ENCODE assay signal across 31 cellular contexts in genomic region chr2:65424391-65424790, GRCh38. TPM values are rescaled to one million over a fixed set of nuclear protein-coding genes. Genes with fewer than 3 reads are reported as not detected.
DNase-seq lines count a peak whose midpoint lies in the region; ATAC-seq, FAIRE-seq and TF ChIP-seq lines count a peak whose summit lies in the region.
"Had no signal": no experiment of that assay in that cellular context is flagged by ENCODE, and none has a peak within 500 bp of the region (broad histone marks: within the 10 kb centered on the region; RNA-seq: fewer than 3 reads in every experiment).

No MANE protein-coding gene starts in this region.

- H3K9me3 ChIP-seq in HepG2 (ENCODE audit: low read length) = no peaks in the 10 kb centered on the region
- H3K9me3 ChIP-seq in right lobe of liver = no peaks in the 10 kb centered on the region
- no peaks in the 10 kb centered on the region for H3K9me3 ChIP-seq in K562 (replicated peaks; ENCODE audit: control insufficient read depth, insufficient read depth, low read depth, low read length)
- H3K9me3 ChIP-seq: A549; BE2C; BLaER1; BLaER1 treated with 17β-estradiol and CSF1 and Interleukin-3, amounts not matched to agents 10 nM and 100 nM; Caco-2 had no signal

- no peak for TF ChIP-seq EP300 in HepG2 (IDR thresholded peaks at IDR 0.05; ENCODE audit: low read depth in 2 of 2, low read length in 2 of 2)
- TF ChIP-seq EP300 in HepG2 (CRISPR knock-in tag; IDR thresholded peaks at IDR 0.05; ENCODE audit: borderline replicate concordance) = no peak
- no peak for TF ChIP-seq EP300 in K562 (IDR thresholded peaks at IDR 0.05; ENCODE audit: low read length)

- in situ Hi-C loops in HepG2 (cut with HindIII; ENCODE audit: extremely low pct_ligation_motif_present, low pct_unique_long_range_greater_than_20kb) = no loop called here
- in situ Hi-C loops in K562 (cut with MboI) = no loop called here

- no peaks in the 10 kb centered on the region for H3K27me3 ChIP-seq in HepG2 (ENCODE audit: control insufficient read depth in 1 of 2, insufficient read depth in 2 of 2, low read length in 2 of 2)
- H3K27me3 ChIP-seq in right lobe of liver = no peaks in the 10 kb centered on the region
- H3K27me3 ChIP-seq in K562 (ENCODE audit: control insufficient read depth in 2 of 2, insufficient read depth in 2 of 2, low read length in 2 of 2) = no peaks in the 10 kb centered on the region
- H3K27me3 ChIP-seq: BE2C, BLaER1 had no signal

- intact Hi-C loops in HepG2 (cut with micrococcal nuclease; ENCODE audit: unreplicated experiment) (no loop called here), right lobe of liver (cut with DNase I) (no loop called here), K562 (cut with micrococcal nuclease) (no loop called here)

- TF ChIP-seq RAD21 in HepG2 (CRISPR knock-in tag; IDR thresholded peaks at IDR 0.05) (no peak), K562 (CRISPR knock-in tag; conservative IDR thresholded peaks at IDR 0.05 in 1 of 2, IDR thresholded peaks at IDR 0.05 in 1 of 2) (no peak)

- H2AFZ ChIP-seq in HepG2 (ENCODE audit: low read length) (no peak overlapping the region), K562 (ENCODE audit: low read depth, low read length) (no peak overlapping the region)

- no peak overlapping the region for H3K4me3 ChIP-seq in HepG2 (replicated peaks in 1 of 3; ENCODE audit: insufficient read depth in 1 of 3, low read depth in 2 of 3, low read length in 3 of 3)
- no peak overlapping the region for H3K4me3 ChIP-seq in right lobe of liver
- H3K4me3 ChIP-seq in K562 = no peak overlapping the region
- H3K4me3 ChIP-seq: A549; BLaER1; BLaER1 treated with 17β-estradiol and CSF1 and Interleukin-3, amounts not matched to agents 10 nM and 100 nM had no signal

- TF ChIP-seq CTCF in HepG2 (CRISPR knock-in tag; IDR thresholded peaks at IDR 0.05) (no peak), right lobe of liver (IDR thresholded peaks at IDR 0.05) (no peak), K562 (IDR thresholded peaks at IDR 0.05 in 2 of 3, conservative IDR thresholded peaks at IDR 0.05 in 1 of 3; ENCODE audit: insufficient read depth in 2 of 3, low read depth in 1 of 3, low read length in 3 of 3) (no peak)

- H3K27ac ChIP-seq in HepG2 (ENCODE audit: extremely low read length, insufficient read depth, low read length) = no peak overlapping the region
- H3K27ac ChIP-seq in right lobe of liver = peak overlapping the region in 1 of 3 donors; percentile 63
- H3K27ac ChIP-seq in K562 (ENCODE audit: extremely low read depth, low read depth, low read length) = no peak overlapping the region
- H3K27ac ChIP-seq: 22Rv1; A549; BLaER1; BLaER1 treated with 17β-estradiol and CSF1 and Interleukin-3, amounts not matched to agents 10 nM and 100 nM; C4-2B had no signal

- peaks cover 6% of the 10 kb centered on the region for H3K9me1 ChIP-seq in K562 (ENCODE audit: control insufficient read depth, insufficient read depth, low read length)

- no peak for ATAC-seq in HepG2
- no peak for ATAC-seq in right lobe of liver
- no peak for ATAC-seq in K562
- ATAC-seq: A549; CD8-positive, alpha-beta T cell had no signal

- BruUV-seq in HepG2 (replicated peaks; lab: Mats Ljungman, UMichigan) = no TSS peak
- no TSS peak for BruUV-seq in K562 (replicated peaks; lab: Mats Ljungman, UMichigan)

- WGBS in HepG2 (ENCODE audit: low lambda C conversion rate) = 65% methylated on average over 3 of the region's 3 CpGs
- WGBS in right lobe of liver (ENCODE audit: insufficient coverage, low coverage, low lambda C conversion rate, missing lambda C conversion rate) = 77% methylated on average over 3 of the region's 3 CpGs
- 90% methylated on average over 3 of the region's 3 CpGs for WGBS in K562 (ENCODE audit: insufficient coverage, low coverage, missing lambda C conversion rate)

- no peak for DNase-seq in HepG2 (ENCODE audit: low spot score)
- no peak for DNase-seq in right lobe of liver
- DNase-seq in K562 (ENCODE audit: extremely low read depth in 1 of 4, low spot score in 3 of 4) = no peak
- no peak for DNase-seq in HPDE6-E6E7 (ENCODE audit: extremely low spot score)
- DNase-seq: 8988T; ACHN; AML-193; BE2C; C1 segment of cervical spinal cord; Caco-2; Calu3; CD4-positive, alpha-beta memory T cell; CD4-positive, alpha-beta T cell; CD4-positive, CD25-positive, alpha-beta regulatory T cell; CD8-positive, alpha-beta memory T cell; CD8-positive, alpha-beta T cell; COR-L47; DMS 273 treated with DMSO at 0.1 percent for 48 hours; DMS153; DMS53; DMS79; DMS79 treated with DMSO at 0.1 percent for 48 hours; DND-41; EL had no signal

- peaks cover 100% of the 10 kb centered on the region for H3K79me2 ChIP-seq in HepG2 (ENCODE audit: insufficient read depth, low read length)
- peaks cover 100% of the 10 kb centered on the region for H3K79me2 ChIP-seq in K562 (ENCODE audit: control insufficient read depth, insufficient read depth, low read length)

- POLR2A ChIA-PET in HepG2 (lab: Yijun Ruan, JAX) (interaction anchor here (0.8 kb wide), 1 partner anchor 13 kb away, joined by 3 read pairs; no protein-coding TSS in a partner anchor), K562 (lab: Yijun Ruan, JAX) (interaction anchor here (0.9 to 8.6 kb wide), 4 partner anchors 8 to 113 kb away, joined by 3 to 63 read pairs (median 6); no protein-coding TSS in a partner anchor)

- CTCF ChIA-PET in HepG2 (lab: Yijun Ruan, JAX; ENCODE audit: low intra/inter-chr PET ratio, low total read pairs) (no interaction called here), K562 (lab: Yijun Ruan, JAX; ENCODE audit: low intra/inter-chr PET ratio) (no interaction called here)

- TF ChIP-seq POLR2A in HepG2 (IDR thresholded peaks at IDR 0.05; ENCODE audit: insufficient read depth in 1 of 2, low read depth in 2 of 2, low read length in 2 of 2) (no peak), right lobe of liver (IDR thresholded peaks at IDR 0.05) (no peak), K562 (conservative IDR thresholded peaks at IDR 0.05) (no peak)

- H3K4me2 ChIP-seq in HepG2 (ENCODE audit: low read depth, low read length) (no peak overlapping the region), K562 (ENCODE audit: insufficient read depth, low read length) (no peak overlapping the region)
- H3K4me2 ChIP-seq: A549; BLaER1; BLaER1 treated with 17β-estradiol and CSF1 and Interleukin-3, amounts not matched to agents 10 nM and 100 nM had no signal

- H4K20me1 ChIP-seq in HepG2 (ENCODE audit: insufficient read depth, low read length) (peaks cover 100% of the 10 kb centered on the region), K562 (replicated peaks; ENCODE audit: control insufficient read depth, insufficient read depth, low read length) (peaks cover 57% of the 10 kb centered on the region)

- FAIRE-seq in HepG2 (lab: Jason Lieb, UNC) = no peak
- FAIRE-seq in K562 (lab: Jason Lieb, UNC) = no peak
- FAIRE-seq: A204.1, A549, D721Med had no signal

- H3K4me1 ChIP-seq in HepG2 (ENCODE audit: insufficient read depth, low read length) (peaks cover 83% of the 10 kb centered on the region), right lobe of liver (peaks cover 0 to 50% (median 11%) of the 10 kb centered on the region in 4 donors), K562 (replicated peaks in 1 of 2; ENCODE audit: control insufficient read depth in 2 of 2, insufficient read depth in 2 of 2, low read length in 2 of 2) (peaks cover 0 to 27% of the 10 kb centered on the region in 2 experiments; a peak in 4 of 5 replicates)

- H3K36me3 ChIP-seq in HepG2 (replicated peaks in 1 of 2; ENCODE audit: control insufficient read depth in 1 of 2, insufficient read depth in 2 of 2, low read length in 2 of 2) = peaks cover 3 to 25% of the 10 kb centered on the region in 2 experiments
- H3K36me3 ChIP-seq in right lobe of liver = no peaks in the 10 kb centered on the region
- H3K36me3 ChIP-seq in K562 (ENCODE audit: control insufficient read depth, insufficient read depth, low read length) = peaks cover 21% of the 10 kb centered on the region
- H3K36me3 ChIP-seq: BE2C, BLaER1 had no signal

- H3K9ac ChIP-seq in HepG2 (ENCODE audit: insufficient read depth, low read depth, low read length) (no peak overlapping the region), K562 (ENCODE audit: insufficient read depth in 1 of 2, low read depth in 2 of 2, low read length in 2 of 2) (no peak overlapping the region)
- H3K9ac ChIP-seq: BLaER1; BLaER1 treated with 17β-estradiol and CSF1 and Interleukin-3, amounts not matched to agents 10 nM and 100 nM had no signal

RNA-seq across cellular contexts. Expression of gene SPRED2, which starts 8.0 kb away (rescaled TPM):
- total RNA-seq in HepG2 (2016; rRNA removed; fragmentation: Illumina TruSeq; extraction: Trizol) (13.0 and 17.7 TPM in 2 replicates), right lobe of liver (10 to 100 TPM; 11.0 to 22.5 (median 15.2) TPM), K562 (2014; rRNA removed) (7.8 and 9.5 TPM in 2 replicates), K562 (2014; rRNA removed; fragmentation: Illumina TruSeq; extraction: Trizol) (14.1 and 14.8 TPM in 2 replicates), K562 (2015; rRNA removed; fragmentation: Illumina TruSeq; extraction: Trizol) (10.2 and 10.7 TPM in 2 replicates), K562 (2021) (42.6 and 50.8 TPM in 2 replicates)
- total RNA-seq in HepG2 (2016; cell fraction: cytosol; rRNA removed; fragmentation: Illumina TruSeq; extraction: Trizol; ENCODE audit: low read depth) = 8.2 and 14.6 TPM in 2 replicates
- 13.6 and 15.0 TPM in 2 replicates for total RNA-seq in HepG2 (2016; cell fraction: insoluble cytoplasmic fraction; rRNA removed; fragmentation: Illumina TruSeq; extraction: Trizol)
- total RNA-seq in HepG2 (2016; cell fraction: membrane; rRNA removed; fragmentation: Illumina TruSeq; extraction: Trizol) = 14.7 and 17.3 TPM in 2 replicates
- 17.1 and 21.0 TPM in 2 replicates for total RNA-seq in HepG2 (2016; cell fraction: nucleus; rRNA removed; fragmentation: Illumina TruSeq; extraction: Trizol)
- polyA plus RNA-seq in HepG2 (2011; rRNA removed) (34.4 and 37.0 TPM in 2 replicates), K562 (2011; rRNA removed) (15.3 and 16.5 TPM in 2 replicates), K562 (2014; fragmentation: Illumina TruSeq; extraction: Trizol) (40.9 and 42.6 TPM in 2 replicates), K562 (2014; fragmentation: Nextera tagmentation; extraction: Ambion mirVana) (1 to 10 TPM; 4.6 to 6.4 TPM), K562 (2014; rRNA removed) (17.9 and 21.2 TPM in 2 replicates)
- 35.1 and 36.7 TPM in 2 replicates for polyA plus RNA-seq in HepG2 (2011; cell fraction: cytosol; rRNA removed)
- 42.3 and 51.3 TPM in 2 replicates for polyA plus RNA-seq in HepG2 (2011; cell fraction: nucleus; rRNA removed)
- 50.2 and 57.7 TPM in 2 replicates for polyA plus RNA-seq in HepG2 (2012)
- polyA plus RNA-seq in HepG2 (2016; cell fraction: cytosol; fragmentation: Illumina TruSeq; extraction: Trizol; ENCODE audit: low read depth) = 7.2 and 7.7 TPM in 2 replicates
- polyA plus RNA-seq in HepG2 (2016; cell fraction: insoluble cytoplasmic fraction; fragmentation: Illumina TruSeq; extraction: Trizol; ENCODE audit: low read depth) = 35.3 and 42.4 TPM in 2 replicates
- 18.9 and 19.9 TPM in 2 replicates for polyA plus RNA-seq in HepG2 (2016; cell fraction: membrane; fragmentation: Illumina TruSeq; extraction: Trizol; ENCODE audit: low read depth)
- polyA plus RNA-seq in HepG2 (2016; cell fraction: nucleus; fragmentation: Illumina TruSeq; extraction: Trizol; ENCODE audit: insufficient read depth, low read depth) = 39.6 and 40.2 TPM in 2 replicates
- polyA minus RNA-seq in HepG2 (2011; rRNA and poly(A)+ RNA removed; ENCODE audit: low replicate concordance) = 4.9 and 74.4 TPM in 2 replicates
- polyA minus RNA-seq in HepG2 (2011; cell fraction: cytosol; rRNA and poly(A)+ RNA removed) = 42.6 and 50.6 TPM in 2 replicates
- polyA minus RNA-seq in HepG2 (2011; cell fraction: nucleus; rRNA and poly(A)+ RNA removed) = 36.3 and 43.9 TPM in 2 replicates
- 32.9 and 55.4 TPM in 2 replicates for total RNA-seq in K562 (2011; cell fraction: chromatin; rRNA removed; ENCODE audit: low replicate concordance)
- 16.8 and 20.1 TPM in 2 replicates for total RNA-seq in K562 (2011; cell fraction: nucleolus; rRNA removed)
- 32.7 and 48.2 TPM in 2 replicates for total RNA-seq in K562 (2011; cell fraction: nucleoplasm; rRNA removed)
- polyA plus RNA-seq in K562 (2011; cell fraction: cytosol; rRNA removed) = 18.1 and 23.5 TPM in 2 replicates
- 20.4 and 30.3 TPM in 2 replicates for polyA plus RNA-seq in K562 (2011; cell fraction: nucleus; rRNA removed)
- polyA plus RNA-seq in K562 (2012) = 22.1 and 26.6 TPM in 2 replicates
- polyA minus RNA-seq in K562 (2011; rRNA and poly(A)+ RNA removed) = 16.7 and 18.3 TPM in 2 replicates
- 22.5 and 22.8 TPM in 2 replicates for polyA minus RNA-seq in K562 (2011; cell fraction: cytosol; rRNA and poly(A)+ RNA removed)
- polyA minus RNA-seq in K562 (2011; cell fraction: nucleus; rRNA and poly(A)+ RNA removed) = 6.9 and 9.3 TPM in 2 replicates

Comparison
In these comparisons a context has a peak if more than half of its experiments do, and no peak if none do; other contexts are left out.
1. Of the 241 proteins assayed by ChIP-seq in both HepG2 and K562: peak only in HepG2: ZKSCAN1 and ZNF263; only in K562: none; in both: ZNF121; in neither: 238.